In genomic region chrX:153879741-153880439, GRCh38 we compare ENCODE assay signal across 31 cellular contexts. TPM values are rescaled to one million over a fixed set of nuclear protein-coding genes. Genes with fewer than 3 reads are reported as not detected.
DNase-seq lines count a peak whose midpoint lies in the region; ATAC-seq and TF ChIP-seq lines count a peak whose summit lies in the region.
"Had no signal": no experiment of that assay in that cellular context is flagged by ENCODE, and none has a peak within 500 bp of the region (broad histone marks: within the 10 kb centered on the region; RNA-seq: fewer than 3 reads in every experiment).

No MANE protein-coding gene starts in this region.

- WGBS in spleen, 5 donors: 63 to 100% (median 74%) methylated on average over 1 to 12 of the region's 12 CpGs

- H3K27me3 Mint-ChIP-seq in glutamatergic neuron (ENCODE audit: unreplicated experiment): peaks cover 23% of the 10 kb centered on the region

- no peak overlapping the region for H3K27ac ChIP-seq in spleen
- H3K27ac ChIP-seq: 22Rv1, body of pancreas, KMS-11, PC-9 had no signal

- H3K4me1 Mint-ChIP-seq in glutamatergic neuron (ENCODE audit: low read depth, unreplicated experiment): peaks cover 19% of the 10 kb centered on the region

- H3K4me1 ChIP-seq in spleen: peaks cover 0 to 1% (median 0%) of the 10 kb centered on the region in 6 donors
- H3K4me1 ChIP-seq: body of pancreas had no signal

- peak overlapping the region; percentile 91 for H3K4me3 Mint-ChIP-seq in glutamatergic neuron (ENCODE audit: unreplicated experiment)
- H3K4me3 Mint-ChIP-seq: activated CD4-positive, alpha-beta memory T cell treated with anti-CD3 and anti-CD28 coated beads, Interleukin-2, amount 10 ng/mL, durations not matched to agents 7 days and 5 days; dendritic cell treated with granulocyte-macrophage colony-stimulating factor and Interleukin-4, amounts not matched to agents 40 ng/mL and 50 ng/mL, for 4 days had no signal

- H3K27me3 ChIP-seq in spleen (replicated peaks in 1 of 7): peaks cover 4 to 97% (median 62%) of the 10 kb centered on the region in 7 donors
- H3K27me3 ChIP-seq: body of pancreas had no signal

- DNase-seq in DMS 273 (lab: John Stamatoyannopoulos, UW; ENCODE audit: unreplicated experiment) (peak; percentile 51), DMS 273 treated with DMSO at 0.1 percent for 48 hours (lab: John Stamatoyannopoulos, UW) (no peak), NCI-H69 (lab: John Stamatoyannopoulos, UW) (peak; percentile 57), glutamatergic neuron (no peak), spleen (peak; percentile 55), HPDE6-E6E7 (ENCODE audit: extremely low spot score) (no peak)
- DNase-seq: activated CD4-positive, alpha-beta memory T cell treated with anti-CD3 and anti-CD28 coated beads, Interleukin-2, amount 10 ng/mL, durations not matched to agents 7 days and 5 days; activated CD4-positive, alpha-beta T cell treated with anti-CD3 and anti-CD28 coated beads for 1 hour; activated CD8-positive, alpha-beta memory T cell treated with anti-CD3 and anti-CD28 coated beads, Interleukin-2, amount 50 U/mL, for 4 hours; body of pancreas; foreskin fibroblast; GDM1; MM.1S; NCI-H1105 treated with DMSO at 0.1 percent for 48 hours; NCI-H2081; NCI-H510A treated with DMSO at 0.1 percent for 48 hours; NK-92 treated with Interleukin-12 subunit alpha and Interleukin-12 subunit beta, amount 100 ng/mL, for 24 hours; PC-9; substantia nigra; trophoblast cell had no signal

- no peak overlapping the region for H3K4me3 ChIP-seq in spleen
- H3K4me3 ChIP-seq: body of pancreas, PC-9 had no signal

- H3K36me3 Mint-ChIP-seq in glutamatergic neuron (ENCODE audit: unreplicated experiment): peaks cover under 1% of the 10 kb centered on the region

- no peaks in the 10 kb centered on the region for H3K36me3 ChIP-seq in spleen

- TF ChIP-seq POLR2A in spleen (IDR thresholded peaks at IDR 0.05): no peak

- H3K9me3 ChIP-seq in spleen: no peaks in the 10 kb centered on the region
- H3K9me3 ChIP-seq: body of pancreas had no signal

- H3K27ac Mint-ChIP-seq in glutamatergic neuron (ENCODE audit: unreplicated experiment): peak overlapping the region; percentile 99
- H3K27ac Mint-ChIP-seq: activated CD4-positive, alpha-beta memory T cell treated with anti-CD3 and anti-CD28 coated beads, Interleukin-2, amount 10 ng/mL, durations not matched to agents 7 days and 5 days; dendritic cell treated with granulocyte-macrophage colony-stimulating factor and Interleukin-4, amounts not matched to agents 40 ng/mL and 50 ng/mL, for 4 days; stimulated activated memory B cell treated with anti-CD40 and anti-IgM and Interleukin-4, amounts not matched to agents 10 μg/mL and 1 μg/mL and 100 μg/mL, for 72 hours had no signal

- no peak for TF ChIP-seq CTCF in glutamatergic neuron (IDR thresholded peaks at IDR 0.05; ENCODE audit: partially characterized antibody, unreplicated experiment)
- TF ChIP-seq CTCF in spleen (IDR thresholded peaks at IDR 0.05 in 8 of 11, conservative IDR thresholded peaks at IDR 0.05 in 3 of 11): no peak

- ATAC-seq in GM21723 (IDR thresholded peaks at IDR 0.05; ENCODE audit: unreplicated experiment) (no peak), HG03378 (IDR thresholded peaks at IDR 0.05; ENCODE audit: unreplicated experiment) (no peak)
- ATAC-seq: body of pancreas, esophagus mucosa, Right ventricle myocardium inferior had no signal

- H3K9me3 Mint-ChIP-seq in glutamatergic neuron (ENCODE audit: unreplicated experiment): peaks cover 15% of the 10 kb centered on the region
- H3K9me3 Mint-ChIP-seq: activated CD4-positive, alpha-beta memory T cell treated with anti-CD3 and anti-CD28 coated beads, Interleukin-2, amount 10 ng/mL, durations not matched to agents 7 days and 5 days; dendritic cell treated with granulocyte-macrophage colony-stimulating factor and Interleukin-4, amounts not matched to agents 40 ng/mL and 50 ng/mL, for 4 days; stimulated activated memory B cell treated with anti-CD40 and anti-IgM and Interleukin-4, amounts not matched to agents 10 μg/mL and 1 μg/mL and 100 μg/mL, for 72 hours had no signal

- intact Hi-C loops in spleen (cut with DNase I; ENCODE audit: low total_unique reads): no loop called here

RNA-seq across cellular contexts. Expression of gene L1CAM, which starts 6.1 kb away (rescaled TPM):
- 925 TPM for total RNA-seq in glutamatergic neuron (ENCODE audit: unreplicated experiment)
- total RNA-seq in spleen: 1 to 10 TPM; 1.2 to 5.1 (median 2.2) TPM
- 1 to 10 TPM; 1.6 to 3.4 (median 3.2) TPM for polyA plus RNA-seq in spleen

RNA-seq across cellular contexts. Expression of gene AVPR2, which starts 24.6 kb away (rescaled TPM):
- total RNA-seq in glutamatergic neuron (ENCODE audit: unreplicated experiment): not detected
- under 1 TPM in 1 of 7 donors, not detected in 6; 0.52 TPM for total RNA-seq in spleen
- under 1 TPM; 0.22 to 0.77 (median 0.26) TPM for polyA plus RNA-seq in spleen
- total RNA-seq: activated CD4-positive, alpha-beta memory T cell treated with anti-CD3 and anti-CD28 coated beads, Interleukin-2, amount 10 ng/mL, durations not matched to agents 7 days and 5 days; liver; osteocyte; T-helper 2 cell treated with Interferon-gamma antibody and Interleukin-4, amounts not matched to agents 100 ng/mL and 5 ng/mL, for 36 hours had no signal

RNA-seq across cellular contexts. Expression of gene ARHGAP4, which starts 46.2 kb away (rescaled TPM):
- total RNA-seq in glutamatergic neuron (ENCODE audit: unreplicated experiment) (33.5 TPM), spleen (100 to 1,000 TPM; 176 to 317 (median 236) TPM)
- 100 to 1,000 TPM; 297 to 713 (median 635) TPM for polyA plus RNA-seq in spleen

RNA-seq across cellular contexts. Expression of gene PDZD4, which starts 49.5 kb away (rescaled TPM):
- total RNA-seq in glutamatergic neuron (ENCODE audit: unreplicated experiment) (41.8 TPM), spleen (10 to 100 TPM in 5 of 7 donors, 1 to 10 TPM in 2; 6.4 to 15.4 (median 10.7) TPM)
- 10 to 100 TPM in 1 of 3 donors, 1 to 10 TPM in 2; 3.7 to 21.8 (median 9.4) TPM for polyA plus RNA-seq in spleen

RNA-seq across cellular contexts. Expression of gene NAA10, which starts 54.9 kb away (rescaled TPM):
- total RNA-seq in glutamatergic neuron (ENCODE audit: unreplicated experiment) (129 TPM), spleen (10 to 100 TPM; 56.4 to 89.1 (median 85.5) TPM)
- 100 to 1,000 TPM; 123 to 174 (median 168) TPM for polyA plus RNA-seq in spleen

Comparison
In these comparisons a context has a peak if more than half of its experiments do, and no peak if none do; other contexts are left out.
1. DNase-seq: peak in DMS 273 (single experiment), NCI-H69 (single experiment) and spleen (single experiment); none in DMS 273 treated with DMSO at 0.1 percent for 48 hours (single experiment), glutamatergic neuron (single experiment) and HPDE6-E6E7 (single experiment).
2. RNA of gene L1CAM, which starts 6.1 kb away (total RNA-seq): 925 TPM in glutamatergic neuron (single experiment); 1.2 to 5.1 TPM in spleen; every median in the first group is over 100 times any median in the second.